Comparison of ENCODE assay signal across 15 cellular contexts in the genomic region with DNA sequence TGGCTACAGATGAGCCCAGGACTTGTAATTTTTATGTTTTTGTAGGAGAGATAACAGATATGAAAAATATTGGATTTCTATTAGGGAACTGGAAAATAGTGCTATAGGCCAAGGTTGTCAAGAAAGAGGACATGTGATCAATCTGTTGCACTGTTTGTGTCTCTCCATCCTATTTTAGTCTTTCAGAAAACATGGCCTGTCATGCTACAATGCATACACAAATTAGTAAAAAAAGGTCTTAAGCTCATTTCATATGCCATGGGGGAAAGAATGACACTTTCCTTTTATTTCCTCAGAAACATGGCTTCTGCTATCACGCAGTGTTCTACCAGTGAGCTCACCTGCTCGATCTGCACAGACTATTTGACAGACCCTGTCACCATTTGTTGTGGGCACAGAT. TPM values are rescaled to one million over a fixed set of nuclear protein-coding genes. Genes with fewer than 3 reads are reported as not detected.
"Had no signal": no experiment of that assay in that cellular context is flagged by ENCODE, and none has a peak within 500 bp of the region (broad histone marks: within the 10 kb centered on the region; RNA-seq: fewer than 3 reads in every experiment).

A gene with protein sequence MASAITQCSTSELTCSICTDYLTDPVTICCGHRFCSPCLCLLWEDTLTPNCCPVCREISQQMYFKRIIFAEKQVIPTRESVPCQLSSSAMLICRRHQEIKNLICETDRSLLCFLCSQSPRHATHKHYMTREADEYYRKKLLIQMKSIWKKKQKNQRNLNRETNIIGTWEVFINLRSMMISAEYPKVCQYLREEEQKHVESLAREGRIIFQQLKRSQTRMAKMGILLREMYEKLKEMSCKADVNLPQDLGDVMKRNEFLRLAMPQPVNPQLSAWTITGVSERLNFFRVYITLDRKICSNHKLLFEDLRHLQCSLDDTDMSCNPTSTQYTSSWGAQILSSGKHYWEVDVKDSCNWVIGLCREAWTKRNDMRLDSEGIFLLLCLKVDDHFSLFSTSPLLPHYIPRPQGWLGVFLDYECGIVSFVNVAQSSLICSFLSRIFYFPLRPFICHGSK (plus strand): TSS at position 301 of the 400 bp plus-strand sequence. CDS start 0 bp downstream, at position 301.

RNA-seq across cellular contexts. Expression of the gene that starts here (rescaled TPM):
- total RNA-seq: activated B cell treated with CpG ODN at 0.5 μM for 24 hours; activated CD4-positive, alpha-beta memory T cell treated with anti-CD3 and anti-CD28 coated beads for 36 hours; activated CD4-positive, alpha-beta memory T cell treated with anti-CD3 and anti-CD28 coated beads, Interleukin-2, amount 10 ng/mL, durations not matched to agents 7 days and 5 days; activated CD4-positive, alpha-beta T cell treated with anti-CD3 and anti-CD28 coated beads for 36 hours; activated CD4-positive, alpha-beta T cell treated with anti-CD3 and anti-CD28 coated beads, Interleukin-2, amount 10 ng/mL, durations not matched to agents 24 days and 14 days; activated CD4-positive, alpha-beta T cell treated with anti-CD3 and anti-CD28 coated beads, Interleukin-2, amount 10 ng/mL, durations not matched to agents 7 days and 5 days; activated CD8-positive, alpha-beta memory T cell treated with anti-CD3 and anti-CD28 coated beads for 36 hours; activated CD8-positive, alpha-beta memory T cell treated with anti-CD3 and anti-CD28 coated beads, Interleukin-2, amount 10 ng/mL, durations not matched to agents 7 days and 5 days; activated CD8-positive, alpha-beta T cell treated with anti-CD3 and anti-CD28 coated beads for 36 hours; activated CD8-positive, alpha-beta T cell treated with anti-CD3 and anti-CD28 coated beads, Interleukin-2, amount 10 ng/mL, durations not matched to agents 7 days and 5 days; T-cell; T-helper 1 cell treated with Interleukin-12 subunit alpha and Interleukin-12 subunit beta and Interleukin-4 antibody, amounts not matched to agents 30 ng/mL and 1 ng/mL, for 36 hours; T-helper 17 cell; T-helper 2 cell treated with Interferon-gamma antibody and Interleukin-4, amounts not matched to agents 100 ng/mL and 5 ng/mL, for 36 hours; WTC11 had no signal
